Comparison of ENCODE assay signal across 9 cellular contexts in genomic region chr22:42365337-42365865, GRCh38.
A peak's percentile ranks its signal among the peaks of the same experiment; 100 is the strongest.
DNase-seq lines count a peak whose midpoint lies in the region; ATAC-seq and TF ChIP-seq lines count a peak whose summit lies in the region.
"Had no signal": no experiment of that assay in that cellular context is flagged by ENCODE, and none has a peak within 500 bp of the region (broad histone marks: within the 10 kb centered on the region; RNA-seq: fewer than 3 reads in every experiment).

No MANE protein-coding gene starts in this region.

- no peak overlapping the region for H2AFZ ChIP-seq in fibroblast of lung (ENCODE audit: low read length)

- DNase-seq in H7: peak; percentile 84
- DNase-seq in NCI-H345 treated with DMSO at 0.1 percent for 48 hours (lab: John Stamatoyannopoulos, UW; ENCODE audit: unreplicated experiment): peak; percentile 69
- peak in 1 of 2 donors; percentile 15 for DNase-seq in fibroblast of lung (ENCODE audit: low read depth in 2 of 2)
- DNase-seq in retina: peak; percentile 91
- no peak for DNase-seq in immature natural killer cell
- no peak for DNase-seq in AG08396 (ENCODE audit: low spot score)
- DNase-seq in T-helper 2 cell treated with Interferon-gamma antibody and Interleukin-4, amounts not matched to agents 5 μg/mL and 100 μg/mL, for 36 hours (ENCODE audit: low spot score): no peak

- ATAC-seq in HG03457 (IDR thresholded peaks at IDR 0.05; ENCODE audit: unreplicated experiment): no peak

- H3K79me2 ChIP-seq in fibroblast of lung (ENCODE audit: control insufficient read depth, insufficient read depth, low read length): no peaks in the 10 kb centered on the region

- no peaks in the 10 kb centered on the region for H3K9me3 Mint-ChIP-seq in immature natural killer cell
- H3K9me3 Mint-ChIP-seq in T-helper 2 cell treated with Interferon-gamma antibody and Interleukin-4, amounts not matched to agents 5 μg/mL and 100 μg/mL, for 36 hours: no peaks in the 10 kb centered on the region
- H3K9me3 Mint-ChIP-seq: activated T-helper 1 cell treated with anti-CD3 and anti-CD28 coated beads, Interleukin-12 subunit alpha, Interleukin-12 subunit beta, Interleukin-2, Interleukin-4 antibody, amounts not matched to agents 30 ng/mL and 10 ng/mL and 1 ng/mL, durations not matched to agents 14 hours and 24 hours and 36 hours had no signal

- H3K27me3 ChIP-seq in H7 (ENCODE audit: control insufficient read depth, insufficient read depth, low read length) (peaks cover 21% of the 10 kb centered on the region), fibroblast of lung (ENCODE audit: control insufficient read depth, insufficient read depth, low read length) (peaks cover 21% of the 10 kb centered on the region)

- H3K4me3 Mint-ChIP-seq in immature natural killer cell: no peak overlapping the region
- no peak overlapping the region for H3K4me3 Mint-ChIP-seq in T-helper 2 cell treated with Interferon-gamma antibody and Interleukin-4, amounts not matched to agents 5 μg/mL and 100 μg/mL, for 36 hours
- H3K4me3 Mint-ChIP-seq: activated T-helper 1 cell treated with anti-CD3 and anti-CD28 coated beads, Interleukin-12 subunit alpha, Interleukin-12 subunit beta, Interleukin-2, Interleukin-4 antibody, amounts not matched to agents 30 ng/mL and 10 ng/mL and 1 ng/mL, durations not matched to agents 14 hours and 24 hours and 36 hours had no signal

- H3K27ac Mint-ChIP-seq in immature natural killer cell: no peak overlapping the region
- H3K27ac Mint-ChIP-seq in T-helper 2 cell treated with Interferon-gamma antibody and Interleukin-4, amounts not matched to agents 5 μg/mL and 100 μg/mL, for 36 hours: no peak overlapping the region
- H3K27ac Mint-ChIP-seq: activated T-helper 1 cell treated with anti-CD3 and anti-CD28 coated beads, Interleukin-12 subunit alpha, Interleukin-12 subunit beta, Interleukin-2, Interleukin-4 antibody, amounts not matched to agents 30 ng/mL and 10 ng/mL and 1 ng/mL, durations not matched to agents 14 hours and 24 hours and 36 hours had no signal

- H3K36me3 Mint-ChIP-seq in immature natural killer cell: no peaks in the 10 kb centered on the region
- no peaks in the 10 kb centered on the region for H3K36me3 Mint-ChIP-seq in T-helper 2 cell treated with Interferon-gamma antibody and Interleukin-4, amounts not matched to agents 5 μg/mL and 100 μg/mL, for 36 hours (ENCODE audit: low read depth)

- H3K36me3 ChIP-seq in H7 (replicated peaks; ENCODE audit: control insufficient read depth, insufficient read depth, low read length) (no peaks in the 10 kb centered on the region), fibroblast of lung (ENCODE audit: control insufficient read depth, insufficient read depth, low read length) (no peaks in the 10 kb centered on the region)

- peaks cover 18 to 24% (median 21%) of the 10 kb centered on the region in 3 donors for H3K27me3 Mint-ChIP-seq in immature natural killer cell (ENCODE audit: low read depth in 3 of 3)
- H3K27me3 Mint-ChIP-seq in T-helper 2 cell treated with Interferon-gamma antibody and Interleukin-4, amounts not matched to agents 5 μg/mL and 100 μg/mL, for 36 hours (ENCODE audit: low read depth): peaks cover 65% of the 10 kb centered on the region

- no peaks in the 10 kb centered on the region for H3K9me3 ChIP-seq in fibroblast of lung (ENCODE audit: control insufficient read depth, insufficient read depth, low read depth, low read length)

- H3K4me1 ChIP-seq in fibroblast of lung (ENCODE audit: control insufficient read depth, extremely low read depth, insufficient read depth, low read length): peaks cover 7% of the 10 kb centered on the region

- H4K20me1 ChIP-seq in fibroblast of lung (ENCODE audit: control insufficient read depth, extremely low read depth, insufficient read depth, low read length): no peaks in the 10 kb centered on the region

- H3K4me3 ChIP-seq in H7 (ENCODE audit: insufficient read depth, low read depth, low read length): no peak overlapping the region
- H3K4me3 ChIP-seq in fibroblast of lung (replicated peaks in 1 of 4; ENCODE audit: control extremely low read depth in 1 of 4, insufficient read depth in 1 of 4, low read depth in 3 of 4, low read length in 4 of 4): peak overlapping the region in 1 of 4 experiments; percentile 36

- H3K4me2 ChIP-seq in fibroblast of lung (ENCODE audit: extremely low read depth, insufficient read depth, low read length): peak overlapping the region; percentile 33

- TF ChIP-seq CTCF in fibroblast of lung (conservative IDR thresholded peaks at IDR 0.05 in 1 of 2, IDR thresholded peaks at IDR 0.05 in 1 of 2; ENCODE audit: low read depth in 1 of 2, low read length in 2 of 2): no peak

- peaks cover 9 to 14% of the 10 kb centered on the region in 2 donors for H3K4me1 Mint-ChIP-seq in immature natural killer cell
- H3K4me1 Mint-ChIP-seq in T-helper 2 cell treated with Interferon-gamma antibody and Interleukin-4, amounts not matched to agents 5 μg/mL and 100 μg/mL, for 36 hours (ENCODE audit: low read depth): peaks cover 7% of the 10 kb centered on the region

- H3K9ac ChIP-seq in fibroblast of lung (ENCODE audit: insufficient read depth, low read length): no peak overlapping the region

- H3K27ac ChIP-seq in fibroblast of lung (ENCODE audit: insufficient read depth, low read length): no peak overlapping the region

Comparison
In these comparisons a context has a peak if more than half of its experiments do, and no peak if none do; other contexts are left out.
1. DNase-seq: peak in H7 (single experiment), NCI-H345 treated with DMSO at 0.1 percent for 48 hours (single experiment) and retina (single experiment); none in immature natural killer cell (0 of 3), AG08396 (single experiment) and T-helper 2 cell treated with Interferon-gamma antibody and Interleukin-4, amounts not matched to agents 5 μg/mL and 100 μg/mL, for 36 hours (single experiment).